Comparison of ENCODE assay signal across 16 cellular contexts in genomic region chr17:82110298-82110697, GRCh38. TPM values are rescaled to one million over a fixed set of nuclear protein-coding genes. Genes with fewer than 3 reads are reported as not detected.
A peak's percentile ranks its signal among the peaks of the same experiment; 100 is the strongest.
DNase-seq lines count a peak whose midpoint lies in the region; TF ChIP-seq lines count a peak whose summit lies in the region.
"Had no signal": no experiment of that assay in that cellular context is flagged by ENCODE, and none has a peak within 500 bp of the region (broad histone marks: within the 10 kb centered on the region; RNA-seq: fewer than 3 reads in every experiment).

No MANE protein-coding gene starts in this region.

- H3K27me3 ChIP-seq in ascending aorta = no peaks in the 10 kb centered on the region
- H3K27me3 ChIP-seq in brain microvascular endothelial cell (replicated peaks) = no peaks in the 10 kb centered on the region
- H3K27me3 ChIP-seq: heart right ventricle had no signal

- H3K9ac ChIP-seq in SK-N-MC (ENCODE audit: insufficient read length) = no peak overlapping the region

- DNase-seq in NCI-H510A treated with DMSO at 0.1 percent for 48 hours (lab: John Stamatoyannopoulos, UW) = peak; percentile 29
- DNase-seq in NCI-H510A (lab: John Stamatoyannopoulos, UW) = no peak
- peak; percentile 69 for DNase-seq in Caki2 (ENCODE audit: low read depth)
- DNase-seq in SK-N-MC (ENCODE audit: low read depth, low spot score) = no peak
- DNase-seq in kidney tubule cell (ENCODE audit: low spot score) = peak; percentile 88
- no peak for DNase-seq in ascending aorta (ENCODE audit: low spot score in 2 of 2)
- DNase-seq in brain microvascular endothelial cell = no peak
- DNase-seq in DMS79 treated with DMSO at 0.1 percent for 48 hours (lab: John Stamatoyannopoulos, UW) = no peak
- DNase-seq: 8988T; activated effector memory CD4-positive, alpha-beta T cell treated with Interleukin-2 at 50 U/mL for 16 hours; GOT3; heart right ventricle; NCI-H2171; substantia nigra; WERI-Rb-1 had no signal

- H3K4me1 ChIP-seq in ascending aorta = peaks cover 13% of the 10 kb centered on the region in 2 donors

- intact Hi-C loops in ascending aorta (cut with DNase I) = no loop called here

- H3K36me3 ChIP-seq in SK-N-MC (ENCODE audit: insufficient read depth, low read length) = no peaks in the 10 kb centered on the region; the same call in 1 of the 2 replicates
- peaks cover 3 to 20% of the 10 kb centered on the region in 2 donors for H3K36me3 ChIP-seq in ascending aorta
- H3K36me3 ChIP-seq in brain microvascular endothelial cell (replicated peaks) = peaks cover 3% of the 10 kb centered on the region

- H3K9me3 ChIP-seq in SK-N-MC (ENCODE audit: low read depth, low read length) (no peaks in the 10 kb centered on the region), ascending aorta (no peaks in the 10 kb centered on the region)
- H3K9me3 ChIP-seq: heart right ventricle had no signal

- in situ Hi-C loops in Caki2 (cut with HindIII; ENCODE audit: low pct_unique_long_range_greater_than_20kb, low sequenced_read_pairs) (no loop called here), brain microvascular endothelial cell (cut with HindIII; ENCODE audit: low pct_ligation_motif_present, low sequenced_read_pairs) (no loop called here)

- TF ChIP-seq CTCF in ascending aorta (IDR thresholded peaks at IDR 0.05) (no peak), brain microvascular endothelial cell (IDR thresholded peaks at IDR 0.05; ENCODE audit: low read depth, low read length, missing control alignments) (no peak)

- peak overlapping the region; percentile 5; the same call in 1 of the 2 replicates for H3K27ac ChIP-seq in SK-N-MC
- no peak overlapping the region for H3K27ac ChIP-seq in ascending aorta
- H3K27ac ChIP-seq in brain microvascular endothelial cell = no peak overlapping the region
- H3K27ac ChIP-seq: heart right ventricle, skin epidermis, WERI-Rb-1 had no signal

- H3K4me3 ChIP-seq in SK-N-MC = no peak overlapping the region
- H3K4me3 ChIP-seq in ascending aorta = no peak overlapping the region
- H3K4me3 ChIP-seq in brain microvascular endothelial cell (ENCODE audit: low read depth, low read length) = no peak overlapping the region
- H3K4me3 ChIP-seq: heart right ventricle, skin epidermis had no signal

RNA-seq across cellular contexts. Expression of gene FASN, which starts 12.3 kb away (rescaled TPM):
- 58.4 and 64.6 TPM in 2 replicates for total RNA-seq in Caki2 (2014; rRNA removed; shearing (Covaris generic); ENCODE audit: low replicate concordance)
- 90.9 TPM for total RNA-seq in ascending aorta

RNA-seq across cellular contexts. Expression of gene DUS1L, which starts 44.7 kb away (rescaled TPM):
- 126 and 135 TPM in 2 replicates for total RNA-seq in Caki2 (2014; rRNA removed; shearing (Covaris generic); ENCODE audit: low replicate concordance)
- total RNA-seq in ascending aorta = 111 TPM

RNA-seq across cellular contexts. Expression of gene GPS1, which starts 58.6 kb away (rescaled TPM):
- total RNA-seq in Caki2 (2014; rRNA removed; shearing (Covaris generic); ENCODE audit: low replicate concordance) = 154 and 160 TPM in 2 replicates
- 42.1 TPM for total RNA-seq in ascending aorta

RNA-seq across cellular contexts. Expression of gene RFNG, which starts 58.7 kb away (rescaled TPM):
- 62.4 and 68.5 TPM in 2 replicates for total RNA-seq in Caki2 (2014; rRNA removed; shearing (Covaris generic); ENCODE audit: low replicate concordance)
- total RNA-seq in ascending aorta = 73.7 TPM

Comparison
In these comparisons a context has a peak if more than half of its experiments do, and no peak if none do; other contexts are left out.
1. DNase-seq: peak in NCI-H510A treated with DMSO at 0.1 percent for 48 hours (single experiment), Caki2 (single experiment) and kidney tubule cell (single experiment); none in NCI-H510A (single experiment), SK-N-MC (single experiment), ascending aorta (0 of 2), brain microvascular endothelial cell (single experiment) and DMS79 treated with DMSO at 0.1 percent for 48 hours (single experiment).